Comparison of ENCODE assay signal across 8 cellular contexts in genomic region chr6:154508573-154509375, GRCh38. TPM values are rescaled to one million over a fixed set of nuclear protein-coding genes. Genes with fewer than 3 reads are reported as not detected.
A peak's percentile ranks its signal among the peaks of the same experiment; 100 is the strongest.
DNase-seq lines count a peak whose midpoint lies in the region; ATAC-seq and TF ChIP-seq lines count a peak whose summit lies in the region.

No MANE protein-coding gene starts in this region.

- H3K9me3 ChIP-seq in HUES48 (ENCODE audit: control insufficient read depth, insufficient read depth, low read length) (no peaks in the 10 kb centered on the region), muscle layer of colon (ENCODE audit: low read length) (no peaks in the 10 kb centered on the region)

- H3K9ac ChIP-seq in HUES48 (ENCODE audit: low read depth, low read length) = no peak overlapping the region
- peak overlapping the region; percentile 91 for H3K9ac ChIP-seq in muscle layer of colon (ENCODE audit: low read length)

- H3K27ac ChIP-seq in HUES48 (ENCODE audit: low read depth, low read length) (no peak overlapping the region), cingulate gyrus (ENCODE audit: low read depth, low read length) (peak overlapping the region; percentile 91), muscle layer of colon (ENCODE audit: low read depth, low read length) (peak overlapping the region; percentile 92)

- H3K36me3 ChIP-seq in HUES48 (ENCODE audit: control insufficient read depth, insufficient read depth, low read length) (no peaks in the 10 kb centered on the region), muscle layer of colon (ENCODE audit: insufficient read depth, low read length) (peaks cover 5% of the 10 kb centered on the region)

- no peak for TF ChIP-seq CTCF in AG09309 (IDR thresholded peaks at IDR 0.05; ENCODE audit: control insufficient read depth, insufficient read depth, low read depth, low read length, missing control alignments)

- peaks cover 34% of the 10 kb centered on the region for H3K4me1 ChIP-seq in HUES48 (ENCODE audit: control insufficient read depth, insufficient read depth, low read length)
- peaks cover 39% of the 10 kb centered on the region for H3K4me1 ChIP-seq in muscle layer of colon (ENCODE audit: insufficient read depth, low read length)

- DNase-seq in AG09309 (ENCODE audit: low read depth) (no peak), posterior vena cava (ENCODE audit: low spot score) (no peak), SKM-1 (lab: John Stamatoyannopoulos, UW; ENCODE audit: unreplicated experiment) (no peak)

- ATAC-seq in GM18511 (IDR thresholded peaks at IDR 0.05; ENCODE audit: unreplicated experiment) (no peak), GM18873 (IDR thresholded peaks at IDR 0.05; ENCODE audit: low FRiP score, unreplicated experiment) (no peak)

- H3K4me3 ChIP-seq in AG09309 (ENCODE audit: control insufficient read depth, low read depth, low read length) (peak overlapping the region; percentile 87), HUES48 (ENCODE audit: low read depth, low read length) (peak overlapping the region; percentile 70), muscle layer of colon (ENCODE audit: low read depth in 1 of 2, low read length in 2 of 2) (peak overlapping the region; percentile 67 to 84)

- H3K27me3 ChIP-seq in HUES48 (ENCODE audit: control insufficient read depth, insufficient read depth, low read length) (peaks cover 75% of the 10 kb centered on the region), muscle layer of colon (ENCODE audit: control insufficient read depth in 1 of 2, insufficient read depth in 2 of 2, low read length in 2 of 2) (no peaks in the 10 kb centered on the region)

- intact Hi-C loops in posterior vena cava (cut with DNase I) = no loop called here

RNA-seq across cellular contexts. Expression of gene CNKSR3, which starts 1.7 kb away (rescaled TPM):
- 10 to 100 TPM; 13.0 to 14.3 TPM for total RNA-seq in posterior vena cava
